In genomic region chr2:127985026-127985734, GRCh38 we compare ENCODE assay signal across 20 cellular contexts. TPM values are rescaled to one million over a fixed set of nuclear protein-coding genes. Genes with fewer than 3 reads are reported as not detected.
DNase-seq lines count a peak whose midpoint lies in the region; ATAC-seq, FAIRE-seq and TF ChIP-seq lines count a peak whose summit lies in the region.
"Had no signal": no experiment of that assay in that cellular context is flagged by ENCODE, and none has a peak within 500 bp of the region (broad histone marks: within the 10 kb centered on the region; RNA-seq: fewer than 3 reads in every experiment).

No MANE protein-coding gene starts in this region.

- BruUV-seq in A673 (replicated peaks; lab: Mats Ljungman, UMichigan): TSS peak; percentile 11
- TSS peak; percentile 35 for BruUV-seq in HepG2 (replicated peaks; lab: Mats Ljungman, UMichigan)

- H3K27me3 Mint-ChIP-seq in CD4-positive, CD25-positive, alpha-beta regulatory T cell: no peaks in the 10 kb centered on the region
- no peaks in the 10 kb centered on the region for H3K27me3 Mint-ChIP-seq in activated T-helper 17 cell treated with anti-CD3 and anti-CD28 coated beads, Interleukin-2, amount 50 U/mL, for 72 hours
- H3K27me3 Mint-ChIP-seq: B cell; CD4-positive, alpha-beta T cell had no signal

- no peak for TF ChIP-seq CTCF in A673 (conservative IDR thresholded peaks at IDR 0.05; ENCODE audit: low read depth, low read length)
- no peak for TF ChIP-seq CTCF in HepG2 (CRISPR knock-in tag; IDR thresholded peaks at IDR 0.05)

- CTCF ChIA-PET in A673 (lab: Charles Lee) (no interaction called here), HepG2 (lab: Yijun Ruan, JAX; ENCODE audit: low intra/inter-chr PET ratio, low total read pairs) (no interaction called here)

- intact Hi-C loops in A673 (cut with micrococcal nuclease; ENCODE audit: unreplicated experiment) (no loop called here), HepG2 (cut with micrococcal nuclease; ENCODE audit: unreplicated experiment) (loop anchor here (1.0 kb wide), 1 partner anchor 43 kb away; the partner anchor contains the start of gene SAP130)

- no peaks in the 10 kb centered on the region for H3K4me1 ChIP-seq in A673 (ENCODE audit: insufficient read depth, low read length, poor library complexity, severe bottlenecking)
- no peaks in the 10 kb centered on the region for H3K4me1 ChIP-seq in CD4-positive, CD25-positive, alpha-beta regulatory T cell (ENCODE audit: control insufficient read depth, insufficient read depth, low read length, poor library complexity, severe bottlenecking)
- H3K4me1 ChIP-seq in HepG2 (ENCODE audit: insufficient read depth, low read length): peaks cover 33% of the 10 kb centered on the region
- H3K4me1 ChIP-seq: HAP-1 had no signal

- peaks cover 68% of the 10 kb centered on the region for H3K36me3 ChIP-seq in A673 (ENCODE audit: insufficient read depth, low read length, poor library complexity, severe bottlenecking)
- peaks cover 77% of the 10 kb centered on the region for H3K36me3 ChIP-seq in CD4-positive, CD25-positive, alpha-beta regulatory T cell (ENCODE audit: control insufficient read depth, insufficient read depth, low read length)
- peaks cover 26 to 81% of the 10 kb centered on the region in 2 experiments for H3K36me3 ChIP-seq in HepG2 (replicated peaks in 1 of 2; ENCODE audit: control insufficient read depth in 1 of 2, insufficient read depth in 2 of 2, low read length in 2 of 2)

- WGBS in HepG2 (ENCODE audit: low lambda C conversion rate): 74% methylated on average over 6 of the region's 6 CpGs

- in situ Hi-C loops in HepG2 (cut with HindIII; ENCODE audit: extremely low pct_ligation_motif_present, low pct_unique_long_range_greater_than_20kb): no loop called here

- TF ChIP-seq EP300 in HepG2 (IDR thresholded peaks at IDR 0.05; ENCODE audit: low read depth in 2 of 2, low read length in 2 of 2): no peak
- TF ChIP-seq EP300 in HepG2 (CRISPR knock-in tag; IDR thresholded peaks at IDR 0.05; ENCODE audit: borderline replicate concordance): 0 out of 2 replicates have a peak, but pooled peaks have one; percentile 48

- H3K4me2 ChIP-seq in HepG2 (ENCODE audit: low read depth, low read length): peak overlapping the region; percentile 38; the same call in 1 of the 2 replicates

- no peak for ATAC-seq in CD4-positive, CD25-positive, alpha-beta regulatory T cell (ENCODE audit: low read depth in 2 of 2)
- ATAC-seq in activated T-helper 17 cell treated with anti-CD3 and anti-CD28 coated beads, Interleukin-2, amount 50 U/mL, for 72 hours (replicated peaks): peak; percentile 67
- ATAC-seq in HepG2: peak; percentile 94

- H3K4me3 ChIP-seq in A673 (ENCODE audit: low read depth, low read length, poor library complexity, severe bottlenecking): no peak overlapping the region
- no peak overlapping the region for H3K4me3 ChIP-seq in CD4-positive, CD25-positive, alpha-beta regulatory T cell (ENCODE audit: low read depth, low read length)
- peak overlapping the region in 1 of 3 experiments; percentile 29; a peak in 1 of 6 replicates for H3K4me3 ChIP-seq in HepG2 (replicated peaks in 1 of 3; ENCODE audit: insufficient read depth in 1 of 3, low read depth in 2 of 3, low read length in 3 of 3)
- H3K4me3 ChIP-seq: HAP-1 had no signal

- H3K27ac ChIP-seq in A673 (ENCODE audit: low read depth, low read length, poor library complexity, severe bottlenecking): no peak overlapping the region
- no peak overlapping the region for H3K27ac ChIP-seq in CD4-positive, CD25-positive, alpha-beta regulatory T cell (ENCODE audit: insufficient read depth, low read length, poor library complexity, severe bottlenecking)
- peak overlapping the region; percentile 93 for H3K27ac ChIP-seq in HepG2 (ENCODE audit: extremely low read length, insufficient read depth, low read length)
- H3K27ac ChIP-seq: HL-60 had no signal

- no peaks in the 10 kb centered on the region for H3K9me3 ChIP-seq in A673 (ENCODE audit: low read depth, low read length, poor library complexity, severe bottlenecking)
- no peaks in the 10 kb centered on the region for H3K9me3 ChIP-seq in CD4-positive, CD25-positive, alpha-beta regulatory T cell (ENCODE audit: control insufficient read depth in 2 of 2, low read length in 2 of 2)
- no peaks in the 10 kb centered on the region for H3K9me3 ChIP-seq in HepG2 (ENCODE audit: low read length)
- H3K9me3 ChIP-seq: HAP-1 had no signal

- POLR2A ChIA-PET in A673 (lab: Charles Lee; ENCODE audit: low non-redundant PET): no interaction called here
- POLR2A ChIA-PET in HepG2 (lab: Yijun Ruan, JAX): interaction anchor here (1.2 kb wide), 1 partner anchor 99 kb away, joined by 3 read pairs; the partner anchor contains the start of gene AMMECR1L

- no peak for TF ChIP-seq POLR2A in HepG2 (IDR thresholded peaks at IDR 0.05; ENCODE audit: insufficient read depth in 1 of 2, low read depth in 2 of 2, low read length in 2 of 2)

- peak; percentile 81 for FAIRE-seq in HepG2 (lab: Jason Lieb, UNC)
- FAIRE-seq: GM19239, HTR-8/SVneo had no signal

- peaks cover 50% of the 10 kb centered on the region for H3K36me3 Mint-ChIP-seq in CD4-positive, CD25-positive, alpha-beta regulatory T cell
- peaks cover 89% of the 10 kb centered on the region for H3K36me3 Mint-ChIP-seq in activated T-helper 17 cell treated with anti-CD3 and anti-CD28 coated beads, Interleukin-2, amount 50 U/mL, for 72 hours (ENCODE audit: low read depth)

- DNase-seq in A673 (ENCODE audit: low spot score): no peak
- no peak for DNase-seq in CD4-positive, CD25-positive, alpha-beta regulatory T cell
- DNase-seq in HepG2 (ENCODE audit: low spot score): peak; percentile 95
- no peak for DNase-seq in NCI-H1048 (lab: John Stamatoyannopoulos, UW)
- DNase-seq in retina: no peak
- DNase-seq in iPS-NIHi7 (ENCODE audit: extremely low spot score): no peak
- DNase-seq: CD4-positive, alpha-beta T cell; DMS53; MV-4-11; NCI-H1417 treated with DMSO at 0.1 percent for 48 hours; NCI-H1930; NCI-H2171 treated with DMSO at 0.1 percent for 48 hours; NCI-H446 treated with DMSO at 0.1 percent for 48 hours; NK-92 treated with Interleukin-12 subunit alpha and Interleukin-12 subunit beta, amount 100 ng/mL, for 24 hours had no signal

- peak overlapping the region; percentile 68 for H3K9ac ChIP-seq in HepG2 (ENCODE audit: insufficient read depth, low read depth, low read length)

- H2AFZ ChIP-seq in HepG2 (ENCODE audit: low read length): no peak overlapping the region

- no peaks in the 10 kb centered on the region for H3K79me2 ChIP-seq in HepG2 (ENCODE audit: insufficient read depth, low read length)

- no peak overlapping the region for H3K4me3 Mint-ChIP-seq in CD4-positive, CD25-positive, alpha-beta regulatory T cell
- no peak overlapping the region for H3K4me3 Mint-ChIP-seq in activated T-helper 17 cell treated with anti-CD3 and anti-CD28 coated beads, Interleukin-2, amount 50 U/mL, for 72 hours
- H3K4me3 Mint-ChIP-seq: B cell; CD4-positive, alpha-beta T cell had no signal

- no peaks in the 10 kb centered on the region for H4K20me1 ChIP-seq in HepG2 (ENCODE audit: insufficient read depth, low read length)

- H3K27me3 ChIP-seq in A673 (replicated peaks; ENCODE audit: insufficient read depth, low read depth, low read length, poor library complexity) (no peaks in the 10 kb centered on the region), HepG2 (ENCODE audit: control insufficient read depth in 1 of 2, insufficient read depth in 2 of 2, low read length in 2 of 2) (no peaks in the 10 kb centered on the region)
- H3K27me3 ChIP-seq in CD4-positive, CD25-positive, alpha-beta regulatory T cell (ENCODE audit: control insufficient read depth, insufficient read depth, low read length): no peaks in the 10 kb centered on the region

- H3K27ac Mint-ChIP-seq in CD4-positive, CD25-positive, alpha-beta regulatory T cell: peak overlapping the region; percentile 26 to 72 (median 67)
- peak overlapping the region; percentile 24 for H3K27ac Mint-ChIP-seq in activated T-helper 17 cell treated with anti-CD3 and anti-CD28 coated beads, Interleukin-2, amount 50 U/mL, for 72 hours
- H3K27ac Mint-ChIP-seq: B cell; CD4-positive, alpha-beta T cell had no signal

- peaks cover 5 to 17% (median 6%) of the 10 kb centered on the region in 4 donors for H3K4me1 Mint-ChIP-seq in CD4-positive, CD25-positive, alpha-beta regulatory T cell
- no peaks in the 10 kb centered on the region for H3K4me1 Mint-ChIP-seq in activated T-helper 17 cell treated with anti-CD3 and anti-CD28 coated beads, Interleukin-2, amount 50 U/mL, for 72 hours
- H3K4me1 Mint-ChIP-seq: B cell had no signal

- no peak for TF ChIP-seq RAD21 in HepG2 (CRISPR knock-in tag; IDR thresholded peaks at IDR 0.05)

- H3K9me3 Mint-ChIP-seq in CD4-positive, CD25-positive, alpha-beta regulatory T cell: no peaks in the 10 kb centered on the region
- no peaks in the 10 kb centered on the region for H3K9me3 Mint-ChIP-seq in activated T-helper 17 cell treated with anti-CD3 and anti-CD28 coated beads, Interleukin-2, amount 50 U/mL, for 72 hours
- H3K9me3 Mint-ChIP-seq: CD4-positive, alpha-beta T cell had no signal

RNA-seq across cellular contexts. Expression of gene SAP130, which starts 42.7 kb away (rescaled TPM):
- total RNA-seq in A673 (2021) (40.4 and 44.7 TPM in 2 replicates), HepG2 (2016; rRNA removed; fragmentation: Illumina TruSeq; extraction: Trizol) (11.1 and 14.5 TPM in 2 replicates)
- total RNA-seq in CD4-positive, CD25-positive, alpha-beta regulatory T cell: 38.0 TPM
- 10 to 100 TPM in 1 of 4 donors, 1 to 10 TPM in 3; 4.8 to 12.4 (median 6.2) TPM for polyA plus RNA-seq in CD4-positive, CD25-positive, alpha-beta regulatory T cell
- 10 to 100 TPM; 27.6 to 28.5 TPM for total RNA-seq in activated T-helper 17 cell treated with anti-CD3 and anti-CD28 coated beads, Interleukin-2, amount 50 U/mL, for 72 hours
- 4.8 and 5.0 TPM in 2 replicates for total RNA-seq in HepG2 (2016; cell fraction: cytosol; rRNA removed; fragmentation: Illumina TruSeq; extraction: Trizol; ENCODE audit: low read depth)
- 9.6 and 12.8 TPM in 2 replicates for total RNA-seq in HepG2 (2016; cell fraction: insoluble cytoplasmic fraction; rRNA removed; fragmentation: Illumina TruSeq; extraction: Trizol)
- 9.9 and 10.8 TPM in 2 replicates for total RNA-seq in HepG2 (2016; cell fraction: membrane; rRNA removed; fragmentation: Illumina TruSeq; extraction: Trizol)
- total RNA-seq in HepG2 (2016; cell fraction: nucleus; rRNA removed; fragmentation: Illumina TruSeq; extraction: Trizol): 9.9 and 12.6 TPM in 2 replicates
- 16.3 and 18.6 TPM in 2 replicates for polyA plus RNA-seq in HepG2 (2011; rRNA removed)
- polyA plus RNA-seq in HepG2 (2011; cell fraction: cytosol; rRNA removed): 5.3 and 5.8 TPM in 2 replicates
- 20.4 and 27.2 TPM in 2 replicates for polyA plus RNA-seq in HepG2 (2011; cell fraction: nucleus; rRNA removed)
- polyA plus RNA-seq in HepG2 (2012): 14.8 and 16.7 TPM in 2 replicates
- polyA plus RNA-seq in HepG2 (2016; cell fraction: cytosol; fragmentation: Illumina TruSeq; extraction: Trizol; ENCODE audit: low read depth): 2.2 and 2.7 TPM in 2 replicates
- polyA plus RNA-seq in HepG2 (2016; cell fraction: insoluble cytoplasmic fraction; fragmentation: Illumina TruSeq; extraction: Trizol; ENCODE audit: low read depth): 22.5 and 29.3 TPM in 2 replicates
- polyA plus RNA-seq in HepG2 (2016; cell fraction: membrane; fragmentation: Illumina TruSeq; extraction: Trizol; ENCODE audit: low read depth): 7.3 and 8.9 TPM in 2 replicates
- 20.0 and 21.0 TPM in 2 replicates for polyA plus RNA-seq in HepG2 (2016; cell fraction: nucleus; fragmentation: Illumina TruSeq; extraction: Trizol; ENCODE audit: insufficient read depth, low read depth)
- polyA minus RNA-seq in HepG2 (2011; rRNA and poly(A)+ RNA removed; ENCODE audit: low replicate concordance): 28.1 and 54.4 TPM in 2 replicates
- 11.8 and 13.8 TPM in 2 replicates for polyA minus RNA-seq in HepG2 (2011; cell fraction: cytosol; rRNA and poly(A)+ RNA removed)
- 16.5 and 19.1 TPM in 2 replicates for polyA minus RNA-seq in HepG2 (2011; cell fraction: nucleus; rRNA and poly(A)+ RNA removed)

Comparison
In these comparisons a context has a peak if more than half of its experiments do, and no peak if none do; other contexts are left out.
1. ATAC-seq: peak in activated T-helper 17 cell treated with anti-CD3 and anti-CD28 coated beads, Interleukin-2, amount 50 U/mL, for 72 hours (single experiment) and HepG2 (single experiment); none in CD4-positive, CD25-positive, alpha-beta regulatory T cell (0 of 2).